12 cellular contexts compared by ENCODE assay signal in genomic region chr2:1739961-1740713, GRCh38. TPM values are rescaled to one million over a fixed set of nuclear protein-coding genes. Genes with fewer than 3 reads are reported as not detected.
DNase-seq lines count a peak whose midpoint lies in the region; ATAC-seq and TF ChIP-seq lines count a peak whose summit lies in the region.
"Had no signal": no experiment of that assay in that cellular context is flagged by ENCODE, and none has a peak within 500 bp of the region (broad histone marks: within the 10 kb centered on the region; RNA-seq: fewer than 3 reads in every experiment).

No MANE protein-coding gene starts in this region.

- peaks cover 47% of the 10 kb centered on the region for H3F3A ChIP-seq in SK-N-SH (replicated peaks; ENCODE audit: insufficient read depth)

- TF ChIP-seq EP300 in SK-N-SH (IDR thresholded peaks at IDR 0.05; ENCODE audit: borderline replicate concordance in 1 of 2, low read depth in 1 of 2, low read length in 1 of 2) (no peak), transverse colon (IDR thresholded peaks at IDR 0.05; ENCODE audit: low read depth) (no peak)

- H3K9me2 ChIP-seq in SK-N-SH = no peaks in the 10 kb centered on the region

- in situ Hi-C loops in transverse colon (cut with MboI; ENCODE audit: low pct_ligation_motif_present in 1 of 4, low pct_unique_long_range_greater_than_20kb in 1 of 4, low sequenced_read_pairs in 3 of 4) = loop anchor here (10.0 to 25.0 kb wide), 4 partner anchors 75 to 153 kb away; no protein-coding TSS in a partner anchor

- CTCF ChIA-PET in SK-N-SH (lab: Yijun Ruan, JAX) = interaction anchor here (1.1 to 7.1 kb wide), 11 partner anchors 8 to 194 kb away, joined by 3 to 47 read pairs (median 6); no protein-coding TSS in a partner anchor

- H3K9ac ChIP-seq in SK-N-SH = no peak overlapping the region

- ATAC-seq in SK-N-SH treated with all-trans-retinoic acid at 6 μM for 48 hours (no peak), HG02588 (IDR thresholded peaks at IDR 0.05; ENCODE audit: unreplicated experiment) (no peak)
- ATAC-seq: T-cell had no signal

- WGBS in SK-N-SH (ENCODE audit: low lambda C conversion rate) = 77% methylated on average over 22 of the region's 22 CpGs
- WGBS in transverse colon (ENCODE audit: low coverage in 1 of 2), 2 donors = 77% methylated on average over 19 of the region's 22 CpGs; no CpG with 5 or more reads in 1 of the 2 donors

- H2AFZ ChIP-seq in SK-N-SH (ENCODE audit: low read depth) = no peak overlapping the region

- H3K4me3 ChIP-seq in SK-N-SH (ENCODE audit: low read depth in 2 of 2, low read length in 1 of 2) = no peak overlapping the region
- H3K4me3 ChIP-seq in transverse colon = no peak overlapping the region

- H3K4me1 ChIP-seq in SK-N-SH (ENCODE audit: control insufficient read depth in 1 of 2, insufficient read depth in 2 of 2, low read depth in 1 of 2, low read length in 1 of 2) (peaks cover 44 to 69% of the 10 kb centered on the region in 2 experiments), transverse colon (peaks cover 11 to 35% (median 23%) of the 10 kb centered on the region in 4 donors)

- no peak for TF ChIP-seq CTCF in SK-N-SH (IDR thresholded peaks at IDR 0.05)
- TF ChIP-seq CTCF in transverse colon (IDR thresholded peaks at IDR 0.05) = no peak

- TF ChIP-seq POLR2A in transverse colon (IDR thresholded peaks at IDR 0.05) = no peak

- intact Hi-C loops in transverse colon (cut with DNase I; ENCODE audit: low total_unique reads) = no loop called here

- H3K4me2 ChIP-seq in SK-N-SH = peak overlapping the region; percentile 27

- H3K36me3 ChIP-seq in SK-N-SH (replicated peaks in 1 of 2; ENCODE audit: control insufficient read depth in 1 of 2, insufficient read depth in 2 of 2, low read length in 1 of 2) = peaks cover 7 to 19% of the 10 kb centered on the region in 2 experiments
- H3K36me3 ChIP-seq in transverse colon = no peaks in the 10 kb centered on the region

- peak overlapping the region; percentile 12 to 51 for H3K27ac ChIP-seq in SK-N-SH (ENCODE audit: low read depth in 2 of 2, low read length in 1 of 2)
- peak overlapping the region; percentile 93 to 96 (median 93) for H3K27ac ChIP-seq in transverse colon
- H3K27ac ChIP-seq: 22Rv1 had no signal

- POLR2A ChIA-PET in SK-N-SH (lab: Yijun Ruan, JAX) = no interaction called here

- no peak for DNase-seq in SK-N-SH
- DNase-seq in ecto neural progenitor cell (ENCODE audit: low spot score) = peak; percentile 34
- DNase-seq in mucosa of gallbladder (ENCODE audit: low spot score) = peak; percentile 8
- DNase-seq in transverse colon = no peak
- no peak for DNase-seq in NCI-H2196 (lab: John Stamatoyannopoulos, UW; ENCODE audit: unreplicated experiment)
- no peak for DNase-seq in NCI-H748 treated with DMSO at 0.1 percent for 48 hours (lab: John Stamatoyannopoulos, UW)
- DNase-seq: activated CD4-positive, alpha-beta T cell treated with anti-CD3 and anti-CD28 coated beads, Interleukin-2, amount 10 ng/mL, durations not matched to agents 7 days and 5 days; MM.1S had no signal

- H3K27me3 ChIP-seq in SK-N-SH (ENCODE audit: insufficient read depth) (no peaks in the 10 kb centered on the region), transverse colon (peaks cover 25% of the 10 kb centered on the region)

- no peak for TF ChIP-seq RAD21 in SK-N-SH (IDR thresholded peaks at IDR 0.05; ENCODE audit: low read length)

- H3K79me2 ChIP-seq in SK-N-SH (ENCODE audit: insufficient read depth) = peaks cover 81% of the 10 kb centered on the region

- H3K9me3 ChIP-seq in SK-N-SH (peaks cover 4% of the 10 kb centered on the region; the same call in 1 of the 2 replicates), transverse colon (peaks cover 0 to 4% of the 10 kb centered on the region in 2 donors)

- no peaks in the 10 kb centered on the region for H4K20me1 ChIP-seq in SK-N-SH (ENCODE audit: insufficient read depth)

TF ChIP-seq in SK-N-SH, 30 proteins besides CTCF, POLR2A, EP300 and RAD21 (continues in another document):
- no peak for TF ChIP-seq USF2 (IDR thresholded peaks at IDR 0.05; ENCODE audit: borderline replicate concordance, low read depth, low read length)
- no peak for TF ChIP-seq MAX (IDR thresholded peaks at IDR 0.05; ENCODE audit: low read depth)
- TF ChIP-seq CHD2 (IDR thresholded peaks at IDR 0.05; ENCODE audit: low read length, partially characterized antibody) = no peak
- no peak for TF ChIP-seq NRF1 (IDR thresholded peaks at IDR 0.05; ENCODE audit: low read depth, low read length)
- TF ChIP-seq TAF1 (IDR thresholded peaks at IDR 0.05; ENCODE audit: borderline replicate concordance, low read depth, low read length) = no peak
- TF ChIP-seq POLR2AphosphoS5 (IDR thresholded peaks at IDR 0.05; ENCODE audit: low read depth, low read length) = no peak
- TF ChIP-seq RFX5 (IDR thresholded peaks at IDR 0.05; ENCODE audit: low read length) = no peak
- TF ChIP-seq ELF1 (IDR thresholded peaks at IDR 0.05) = no peak
- TF ChIP-seq GABPA (IDR thresholded peaks at IDR 0.05; ENCODE audit: low read depth) = no peak
- no peak for TF ChIP-seq FOSL2 (IDR thresholded peaks at IDR 0.05; ENCODE audit: borderline replicate concordance, low read depth)
- TF ChIP-seq SIN3A (IDR thresholded peaks at IDR 0.05; ENCODE audit: borderline replicate concordance, low read depth, low read length) = no peak
- TF ChIP-seq IRF3 (IDR thresholded peaks at IDR 0.05; ENCODE audit: low read depth, low read length) = no peak
- TF ChIP-seq MEF2A (IDR thresholded peaks at IDR 0.05; ENCODE audit: borderline replicate concordance, low read depth) = no peak
- TF ChIP-seq JUND (IDR thresholded peaks at IDR 0.05) = no peak

TF ChIP-seq in SK-N-SH treated with all-trans-retinoic acid at 6 μM for 48 hours, 23 proteins besides CTCF, POLR2A, EP300 and RAD21:
- no peak for TF ChIP-seq CREB5 (CRISPR knock-in tag; IDR thresholded peaks at IDR 0.05; ENCODE audit: low read depth)
- no peak for TF ChIP-seq BACH2 (CRISPR knock-in tag; IDR thresholded peaks at IDR 0.05; ENCODE audit: borderline replicate concordance)
- no peak for TF ChIP-seq ZFP30 (CRISPR knock-in tag; IDR thresholded peaks at IDR 0.05)
- no peak for TF ChIP-seq ZNF565 (CRISPR knock-in tag; conservative IDR thresholded peaks at IDR 0.05; ENCODE audit: low read depth)
- no peak for TF ChIP-seq SNAI2 (CRISPR knock-in tag; IDR thresholded peaks at IDR 0.05)
- TF ChIP-seq ESRRG (CRISPR knock-in tag; IDR thresholded peaks at IDR 0.05) = no peak
- TF ChIP-seq TCF4 (CRISPR knock-in tag; IDR thresholded peaks at IDR 0.05; ENCODE audit: borderline replicate concordance) = no peak
- TF ChIP-seq POU6F1 (CRISPR knock-in tag; IDR thresholded peaks at IDR 0.05; ENCODE audit: borderline replicate concordance, low read depth) = no peak
- no peak for TF ChIP-seq ZC3H10 (CRISPR knock-in tag; IDR thresholded peaks at IDR 0.05)
- no peak for TF ChIP-seq PPARA (CRISPR knock-in tag; IDR thresholded peaks at IDR 0.05; ENCODE audit: borderline replicate concordance)
- TF ChIP-seq CSRNP3 (CRISPR knock-in tag; IDR thresholded peaks at IDR 0.05) = no peak

RNA-seq across cellular contexts. Expression of gene PXDN, which starts 4.2 kb away (rescaled TPM):
- polyA plus RNA-seq in SK-N-SH (2012; rRNA removed) = 76.8 and 146 TPM in 2 replicates
- 105 and 143 TPM in 2 replicates for polyA plus RNA-seq in SK-N-SH (2012; cell fraction: cytosol; rRNA removed)
- 193 and 256 TPM in 2 replicates for polyA plus RNA-seq in SK-N-SH (2012; cell fraction: nucleus; rRNA removed)
- total RNA-seq in mucosa of gallbladder = 31.1 TPM
- total RNA-seq in transverse colon = 10 to 100 TPM in 3 of 4 donors, 1 to 10 TPM in 1; 9.0 to 46.2 (median 18.5) TPM

Comparison
In these comparisons a context has a peak if more than half of its experiments do, and no peak if none do; other contexts are left out.
1. DNase-seq: peak in ecto neural progenitor cell (single experiment) and mucosa of gallbladder (single experiment); none in SK-N-SH (single experiment), transverse colon (single experiment), NCI-H2196 (single experiment) and NCI-H748 treated with DMSO at 0.1 percent for 48 hours (single experiment).